In the genomic region with DNA sequence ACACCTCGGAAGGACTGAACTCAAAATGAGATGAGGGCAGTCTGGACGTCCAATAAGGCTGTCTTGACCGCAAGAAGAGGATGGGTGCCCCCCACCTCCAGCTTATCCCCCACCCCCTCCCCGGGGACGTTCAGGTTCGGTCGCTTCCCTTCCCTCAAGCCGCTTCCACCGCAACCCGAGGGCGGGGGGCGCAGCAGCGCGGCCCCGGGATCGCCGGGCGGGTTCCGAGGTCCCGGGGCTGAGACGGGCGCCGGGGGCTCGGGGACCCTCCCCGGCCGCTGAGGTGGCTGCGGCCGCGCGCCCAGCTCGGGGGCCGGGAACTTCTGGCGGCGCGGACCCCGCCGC, we compare ENCODE assay signal across 8 cellular contexts. TPM values are rescaled to one million over a fixed set of nuclear protein-coding genes. Genes with fewer than 3 reads are reported as not detected.
A peak's percentile ranks its signal among the peaks of the same experiment; 100 is the strongest.
DNase-seq lines count a peak whose midpoint lies in the region; ATAC-seq and TF ChIP-seq lines count a peak whose summit lies in the region.

No MANE protein-coding gene starts in this region.

- POLR2A ChIA-PET in AG04449 (lab: Yijun Ruan, JAX): interaction anchor here (0.7 to 3.0 kb wide), 4 partner anchors 10 to 113 kb away, joined by 3 to 14 read pairs (median 5); no protein-coding TSS in a partner anchor

- TF ChIP-seq CTCF in AG04449 (IDR thresholded peaks at IDR 0.05; ENCODE audit: insufficient read depth, low read length, missing control alignments) (no peak), Loucy (conservative IDR thresholded peaks at IDR 0.05; ENCODE audit: low read length) (no peak)

- no peaks in the 10 kb centered on the region for H3K9me2 ChIP-seq in Loucy (replicated peaks; ENCODE audit: low read depth, low read length)

- H3K9ac ChIP-seq in Loucy (ENCODE audit: low read depth, low read length, poor library complexity, severe bottlenecking) (peak overlapping the region; percentile 75), muscle layer of colon (ENCODE audit: low read length) (no peak overlapping the region)

- peak overlapping the region; percentile 75 for H3K27ac ChIP-seq in muscle layer of colon (ENCODE audit: low read depth, low read length)

- H4K20me1 ChIP-seq in Loucy (ENCODE audit: insufficient read depth, low read length, poor library complexity, severe bottlenecking): no peaks in the 10 kb centered on the region

- H3K4me2 ChIP-seq in Loucy (ENCODE audit: low read depth, low read length, poor library complexity, severe bottlenecking): peak overlapping the region; percentile 80

- no peaks in the 10 kb centered on the region; the same call in 1 of the 2 replicates for H3F3A ChIP-seq in Loucy (ENCODE audit: low read depth)

- no peaks in the 10 kb centered on the region for H3K27me3 ChIP-seq in Loucy (ENCODE audit: insufficient read depth, low read length, poor library complexity, severe bottlenecking)
- no peaks in the 10 kb centered on the region for H3K27me3 ChIP-seq in muscle layer of colon (ENCODE audit: control insufficient read depth in 1 of 2, insufficient read depth in 2 of 2, low read length in 2 of 2)

- ATAC-seq in GM19452 (IDR thresholded peaks at IDR 0.05; ENCODE audit: unreplicated experiment) (peak; percentile 16), HG03457 (IDR thresholded peaks at IDR 0.05; ENCODE audit: unreplicated experiment) (no peak)

- no peak for DNase-seq in AG04449 (ENCODE audit: low read depth, low spot score)
- DNase-seq in dermis blood vessel endothelial cell: peak; percentile 25
- DNase-seq in GDM1 (lab: John Stamatoyannopoulos, UW): no peak
- DNase-seq in NCI-H446 treated with DMSO at 0.1 percent for 48 hours (lab: John Stamatoyannopoulos, UW): no peak

- H3K9me3 ChIP-seq in Loucy (ENCODE audit: insufficient read depth, low read depth, low read length) (no peaks in the 10 kb centered on the region; the same call in 1 of the 2 replicates), muscle layer of colon (ENCODE audit: low read length) (no peaks in the 10 kb centered on the region)

- CTCF ChIA-PET in AG04449 (lab: Yijun Ruan, JAX): interaction anchor here (0.9 to 2.5 kb wide), 9 partner anchors 10 to 326 kb away, joined by 3 to 17 read pairs (median 4); no protein-coding TSS in a partner anchor

- H3K4me1 ChIP-seq in Loucy (ENCODE audit: insufficient read depth, low read length, poor library complexity, severe bottlenecking): peaks cover 52% of the 10 kb centered on the region
- H3K4me1 ChIP-seq in muscle layer of colon (ENCODE audit: insufficient read depth, low read length): peaks cover 19% of the 10 kb centered on the region

- peaks cover 38% of the 10 kb centered on the region for H3K79me2 ChIP-seq in Loucy (ENCODE audit: insufficient read depth, low read length)

- H3K4me3 ChIP-seq in AG04449 (ENCODE audit: low read depth, low read length) (peak overlapping the region; percentile 76), Loucy (ENCODE audit: low read length, poor library complexity, severe bottlenecking) (peak overlapping the region; percentile 91), muscle layer of colon (ENCODE audit: low read depth in 1 of 2, low read length in 2 of 2) (peak overlapping the region; percentile 63 to 84)

- H3K36me3 ChIP-seq in Loucy (ENCODE audit: insufficient read depth, low read length) (no peaks in the 10 kb centered on the region), muscle layer of colon (ENCODE audit: insufficient read depth, low read length) (no peaks in the 10 kb centered on the region)

- H2AFZ ChIP-seq in Loucy (ENCODE audit: low read length): peak overlapping the region; percentile 98

RNA-seq across cellular contexts. Expression of gene USP46, which starts 0.5 kb away (rescaled TPM):
- 15.3 and 18.5 TPM in 2 replicates for total RNA-seq in dermis blood vessel endothelial cell
